In genomic region chr20:58692579-58693225, GRCh38 we compare ENCODE assay signal across 7 cellular contexts. TPM values are rescaled to one million over a fixed set of nuclear protein-coding genes. Genes with fewer than 3 reads are reported as not detected.
DNase-seq lines count a peak whose midpoint lies in the region; ATAC-seq lines count a peak whose summit lies in the region.

TSS of gene NPEPL1 (plus strand) at chr20:58692800. CDS start at chr20:58692901, 101 bp downstream.

- H3K36me3 ChIP-seq in esophagus (ENCODE audit: control insufficient read depth in 2 of 2, insufficient read depth in 2 of 2, low read length in 1 of 2), result peaks cover 0 to 26% of the 10 kb centered on the region in 2 donors

- peaks cover 9 to 12% (median 9%) of the 10 kb centered on the region in 3 donors for H3K4me1 Mint-ChIP-seq in naive B cell
- H3K4me1 Mint-ChIP-seq in stimulated activated naive CD8-positive, alpha-beta T cell treated with anti-CD3 and anti-CD28 coated beads, Interleukin-15, Interleukin-2, amounts not matched to agents 100 ng/mL and 50 ng/mL, for 24 hours (ENCODE audit: low read depth), result peaks cover 18% of the 10 kb centered on the region

- no peaks in the 10 kb centered on the region for H3K27me3 ChIP-seq in esophagus (ENCODE audit: control insufficient read depth in 1 of 2, insufficient read depth in 2 of 2, low read length in 2 of 2)

- 0 to 1% methylated on average over 25 to 93 of the region's 93 CpGs for WGBS in esophagus, 2 donors

- DNase-seq in NCI-H774 (lab: John Stamatoyannopoulos, UW), result peak; percentile 26
- DNase-seq in activated T-cell treated with anti-CD3 and anti-CD28 coated beads for 48 hours (ENCODE audit: low read depth), result peak; percentile 74
- DNase-seq in naive B cell, result peak; percentile 65

- peak; percentile 80 for ATAC-seq in GM18520 (IDR thresholded peaks at IDR 0.05; ENCODE audit: unreplicated experiment)
- peak; percentile 76 for ATAC-seq in HG02943 (IDR thresholded peaks at IDR 0.05; ENCODE audit: low read depth, unreplicated experiment)
- ATAC-seq in naive B cell (ENCODE audit: low read depth in 2 of 2), result peak; percentile 95 to 96

- H3K27ac ChIP-seq in esophagus (ENCODE audit: low read depth in 2 of 2, low read length in 1 of 2), result peak within 1 kb of the TSS; percentile 91 to 95

- peak within 1 kb of the TSS in 5 of 6 donors; percentile 19 to 90 (median 73) for H3K27ac Mint-ChIP-seq in naive B cell
- H3K27ac Mint-ChIP-seq in stimulated activated naive CD8-positive, alpha-beta T cell treated with anti-CD3 and anti-CD28 coated beads, Interleukin-15, Interleukin-2, amounts not matched to agents 100 ng/mL and 50 ng/mL, for 24 hours, result peak within 1 kb of the TSS; percentile 69

- H3K9me3 Mint-ChIP-seq in naive B cell, result no peaks in the 10 kb centered on the region
- H3K9me3 Mint-ChIP-seq in stimulated activated naive CD8-positive, alpha-beta T cell treated with anti-CD3 and anti-CD28 coated beads, Interleukin-15, Interleukin-2, amounts not matched to agents 100 ng/mL and 50 ng/mL, for 24 hours, result no peaks in the 10 kb centered on the region

- H3K9me3 ChIP-seq in esophagus (ENCODE audit: control insufficient read depth in 2 of 2, insufficient read depth in 1 of 2, low read depth in 1 of 2, low read length in 1 of 2), result peaks cover 0 to 2% of the 10 kb centered on the region in 2 donors

- H3K4me1 ChIP-seq in esophagus (ENCODE audit: control insufficient read depth in 2 of 2, insufficient read depth in 2 of 2, low read length in 1 of 2), result peaks cover 5 to 27% of the 10 kb centered on the region in 2 donors

- H3K4me3 Mint-ChIP-seq in naive B cell, result peak within 1 kb of the TSS; percentile 73 to 87 (median 80)
- H3K4me3 Mint-ChIP-seq in stimulated activated naive CD8-positive, alpha-beta T cell treated with anti-CD3 and anti-CD28 coated beads, Interleukin-15, Interleukin-2, amounts not matched to agents 100 ng/mL and 50 ng/mL, for 24 hours, result peak within 1 kb of the TSS; percentile 76

- peak within 1 kb of the TSS; percentile 76 to 79 for H3K4me3 ChIP-seq in esophagus (ENCODE audit: low read depth in 1 of 2, low read length in 2 of 2)

- no peaks in the 10 kb centered on the region for H3K27me3 Mint-ChIP-seq in naive B cell
- no peaks in the 10 kb centered on the region for H3K27me3 Mint-ChIP-seq in stimulated activated naive CD8-positive, alpha-beta T cell treated with anti-CD3 and anti-CD28 coated beads, Interleukin-15, Interleukin-2, amounts not matched to agents 100 ng/mL and 50 ng/mL, for 24 hours

- H3K36me3 Mint-ChIP-seq in naive B cell, result no peaks in the 10 kb centered on the region
- H3K36me3 Mint-ChIP-seq in stimulated activated naive CD8-positive, alpha-beta T cell treated with anti-CD3 and anti-CD28 coated beads, Interleukin-15, Interleukin-2, amounts not matched to agents 100 ng/mL and 50 ng/mL, for 24 hours (ENCODE audit: low read depth), result peaks cover 4% of the 10 kb centered on the region

RNA-seq across cellular contexts. Expression of gene NPEPL1, which starts in this region (rescaled TPM):
- polyA plus RNA-seq in esophagus, result 10 to 100 TPM; 33.2 to 42.7 TPM
- polyA plus RNA-seq in naive B cell (ENCODE audit: low read depth in 6 of 6), result 1 to 10 TPM; 4.2 to 8.4 (median 6.0) TPM

Comparison
In these comparisons a context has a peak if more than half of its experiments do, and no peak if none do; other contexts are left out.
1. Peak in every context shown above with its lines: DNase-seq, ATAC-seq, H3K4me3 ChIP-seq and H3K27ac ChIP-seq.